8 cellular contexts compared by ENCODE assay signal in the genomic region with DNA sequence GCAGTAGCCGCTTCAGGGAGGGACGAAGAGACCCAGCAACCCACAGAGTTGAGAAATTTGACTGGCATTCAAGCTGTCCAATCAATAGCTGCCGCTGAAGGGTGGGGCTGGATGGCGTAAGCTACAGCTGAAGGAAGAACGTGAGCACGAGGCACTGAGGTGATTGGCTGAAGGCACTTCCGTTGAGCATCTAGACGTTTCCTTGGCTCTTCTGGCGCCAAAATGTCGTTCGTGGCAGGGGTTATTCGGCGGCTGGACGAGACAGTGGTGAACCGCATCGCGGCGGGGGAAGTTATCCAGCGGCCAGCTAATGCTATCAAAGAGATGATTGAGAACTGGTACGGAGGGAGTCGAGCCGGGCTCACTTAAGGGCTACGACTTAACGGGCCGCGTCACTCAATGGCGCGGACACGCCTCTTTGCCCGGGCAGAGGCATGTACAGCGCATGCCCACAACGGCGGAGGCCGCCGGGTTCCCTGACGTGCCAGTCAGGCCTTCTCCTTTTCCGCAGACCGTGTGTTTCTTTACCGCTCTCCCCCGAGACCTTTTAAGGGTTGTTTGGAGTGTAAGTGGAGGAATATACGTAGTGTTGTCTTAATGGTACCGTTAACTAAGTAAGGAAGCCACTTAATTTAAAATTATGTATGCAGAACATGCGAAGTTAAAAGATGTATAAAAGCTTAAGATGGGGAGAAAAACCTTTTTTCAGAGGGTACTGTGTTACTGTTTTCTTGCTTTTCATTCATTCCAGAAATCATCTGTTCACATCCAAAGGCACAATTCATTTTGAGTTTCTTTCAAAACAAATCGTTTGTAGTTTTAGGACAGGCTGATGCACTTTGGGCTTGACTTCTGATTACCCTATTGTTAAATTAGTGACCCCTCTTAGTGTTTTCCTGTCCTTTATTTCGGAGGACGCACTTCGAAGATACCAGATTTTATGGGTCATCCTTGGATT. TPM values are rescaled to one million over a fixed set of nuclear protein-coding genes. Genes with fewer than 3 reads are reported as not detected.
DNase-seq lines count a peak whose midpoint lies in the region; ATAC-seq and TF ChIP-seq lines count a peak whose summit lies in the region.

A gene (plus strand): TSS at position 193 of the 958 bp plus-strand sequence. CDS start 30 bp downstream, at position 223.

- no peak for TF ChIP-seq CTCF in fibroblast of lung (conservative IDR thresholded peaks at IDR 0.05 in 1 of 2, IDR thresholded peaks at IDR 0.05 in 1 of 2; ENCODE audit: low read depth in 1 of 2, low read length in 2 of 2)

- H3K27me3 ChIP-seq in CD4-positive, alpha-beta memory T cell (ENCODE audit: insufficient read depth, low read length), result no peaks in the 10 kb centered on the region
- H3K27me3 ChIP-seq in fibroblast of lung (ENCODE audit: control insufficient read depth, insufficient read depth, low read length) (no peaks in the 10 kb centered on the region), stomach smooth muscle (ENCODE audit: control insufficient read depth in 1 of 2, insufficient read depth in 2 of 2, low read length in 2 of 2) (no peaks in the 10 kb centered on the region)

- no peaks in the 10 kb centered on the region for H3K9me3 ChIP-seq in CD4-positive, alpha-beta memory T cell (ENCODE audit: control insufficient read depth in 1 of 2, low read length in 2 of 2)
- H3K9me3 ChIP-seq in fibroblast of lung (ENCODE audit: control insufficient read depth, insufficient read depth, low read depth, low read length) (no peaks in the 10 kb centered on the region), stomach smooth muscle (ENCODE audit: control insufficient read depth in 2 of 2, low read length in 2 of 2) (no peaks in the 10 kb centered on the region)

- peak in 4 of 5 donors; percentile 94 to 96 (median 96) for DNase-seq in CD4-positive, alpha-beta memory T cell
- DNase-seq in HuH-7.5 (ENCODE audit: low spot score), result peak; percentile 79
- peak; percentile 92 for DNase-seq in activated T-cell treated with anti-CD3 and anti-CD28 coated beads for 1 hour (ENCODE audit: low read depth)
- peak; percentile 100 for DNase-seq in fibroblast of lung (ENCODE audit: low read depth in 2 of 2)
- DNase-seq in natural killer cell treated with Interleukin-12 subunit alpha and Interleukin-12 subunit beta and Interleukin-15 and Interleukin-18, amount 100 ng/mL, for 72 hours (ENCODE audit: low spot score), result peak; percentile 94
- no peak for DNase-seq in SIG-M5 (lab: John Stamatoyannopoulos, UW)

- H3K4me3 Mint-ChIP-seq in CD4-positive, alpha-beta memory T cell, result no peak within 1 kb of the TSS
- no peak within 1 kb of the TSS for H3K4me3 Mint-ChIP-seq in natural killer cell treated with Interleukin-12 subunit alpha and Interleukin-12 subunit beta and Interleukin-15 and Interleukin-18, amount 100 ng/mL, for 72 hours

- H3K4me3 ChIP-seq in CD4-positive, alpha-beta memory T cell (ENCODE audit: low read length in 2 of 2), result peak within 1 kb of the TSS; percentile 64 to 97
- H3K4me3 ChIP-seq in fibroblast of lung (replicated peaks in 1 of 4; ENCODE audit: control extremely low read depth in 1 of 4, insufficient read depth in 1 of 4, low read depth in 3 of 4, low read length in 4 of 4) (peak within 1 kb of the TSS; percentile 57 to 95 (median 82)), stomach smooth muscle (ENCODE audit: low read length in 2 of 2) (peak within 1 kb of the TSS; percentile 84 to 96)

- H3K4me1 ChIP-seq in CD4-positive, alpha-beta memory T cell (ENCODE audit: insufficient read depth, low read length), result peaks cover 45% of the 10 kb centered on the region
- H3K4me1 ChIP-seq in fibroblast of lung (ENCODE audit: control insufficient read depth, extremely low read depth, insufficient read depth, low read length) (peaks cover 5% of the 10 kb centered on the region), stomach smooth muscle (ENCODE audit: control insufficient read depth, insufficient read depth, low read length) (peaks cover 29% of the 10 kb centered on the region)

- CTCF ChIA-PET in CD4-positive, alpha-beta memory T cell (lab: Charles Lee; ENCODE audit: partially characterized antibody), result interaction anchor here (0.6 to 6.6 kb wide), 12 partner anchors 20 to 267 kb away, joined by 3 to 54 read pairs (median 6); no protein-coding TSS in a partner anchor

- H4K20me1 ChIP-seq in fibroblast of lung (ENCODE audit: control insufficient read depth, extremely low read depth, insufficient read depth, low read length), result peaks cover 3% of the 10 kb centered on the region

- H3K4me2 ChIP-seq in fibroblast of lung (ENCODE audit: extremely low read depth, insufficient read depth, low read length), result peak within 1 kb of the TSS; percentile 89

- peak; percentile 93 for ATAC-seq in GM21515 (IDR thresholded peaks at IDR 0.05; ENCODE audit: unreplicated experiment)
- peak; percentile 93 to 95 for ATAC-seq in natural killer cell treated with Interleukin-12 subunit alpha and Interleukin-12 subunit beta and Interleukin-15 and Interleukin-18, amount 100 ng/mL, for 72 hours

- H2AFZ ChIP-seq in fibroblast of lung (ENCODE audit: low read length), result peak within 1 kb of the TSS; percentile 75

- peak within 1 kb of the TSS; percentile 95 for H3K27ac ChIP-seq in CD4-positive, alpha-beta memory T cell (ENCODE audit: low read depth, low read length)
- H3K27ac ChIP-seq in fibroblast of lung (ENCODE audit: insufficient read depth, low read length), result peak within 1 kb of the TSS; percentile 97
- H3K27ac ChIP-seq in stomach smooth muscle (ENCODE audit: low read length), result peak within 1 kb of the TSS; percentile 99

- no peaks in the 10 kb centered on the region for H3K9me3 Mint-ChIP-seq in CD4-positive, alpha-beta memory T cell
- H3K9me3 Mint-ChIP-seq in natural killer cell treated with Interleukin-12 subunit alpha and Interleukin-12 subunit beta and Interleukin-15 and Interleukin-18, amount 100 ng/mL, for 72 hours, result no peaks in the 10 kb centered on the region

- intact Hi-C loops in CD4-positive, alpha-beta memory T cell (cut with micrococcal nuclease), result loop anchor here (1.0 to 2.0 kb wide), 4 partner anchors 23 to 81 kb away; no protein-coding TSS in a partner anchor

- peaks cover 28 to 30% of the 10 kb centered on the region in 2 donors for H3K36me3 Mint-ChIP-seq in CD4-positive, alpha-beta memory T cell
- peaks cover 33% of the 10 kb centered on the region for H3K36me3 Mint-ChIP-seq in natural killer cell treated with Interleukin-12 subunit alpha and Interleukin-12 subunit beta and Interleukin-15 and Interleukin-18, amount 100 ng/mL, for 72 hours

- H3K27me3 Mint-ChIP-seq in CD4-positive, alpha-beta memory T cell, result no peaks in the 10 kb centered on the region
- H3K27me3 Mint-ChIP-seq in natural killer cell treated with Interleukin-12 subunit alpha and Interleukin-12 subunit beta and Interleukin-15 and Interleukin-18, amount 100 ng/mL, for 72 hours, result no peaks in the 10 kb centered on the region

- peaks cover 25 to 38% (median 33%) of the 10 kb centered on the region in 4 donors for H3K4me1 Mint-ChIP-seq in CD4-positive, alpha-beta memory T cell
- H3K4me1 Mint-ChIP-seq in natural killer cell treated with Interleukin-12 subunit alpha and Interleukin-12 subunit beta and Interleukin-15 and Interleukin-18, amount 100 ng/mL, for 72 hours (ENCODE audit: low read depth in 2 of 2), result peaks cover 27 to 29% of the 10 kb centered on the region in 2 donors

- peaks cover 20% of the 10 kb centered on the region for H3K36me3 ChIP-seq in CD4-positive, alpha-beta memory T cell (ENCODE audit: insufficient read depth, low read length)
- H3K36me3 ChIP-seq in fibroblast of lung (ENCODE audit: control insufficient read depth, insufficient read depth, low read length) (peaks cover 2% of the 10 kb centered on the region), stomach smooth muscle (ENCODE audit: control insufficient read depth in 2 of 2, insufficient read depth in 2 of 2, low read length in 2 of 2) (peaks cover 3 to 18% of the 10 kb centered on the region in 2 donors)

- peaks cover 40% of the 10 kb centered on the region for H3K79me2 ChIP-seq in fibroblast of lung (ENCODE audit: control insufficient read depth, insufficient read depth, low read length)

- H3K27ac Mint-ChIP-seq in CD4-positive, alpha-beta memory T cell, result no peak within 1 kb of the TSS
- no peak within 1 kb of the TSS for H3K27ac Mint-ChIP-seq in natural killer cell treated with Interleukin-12 subunit alpha and Interleukin-12 subunit beta and Interleukin-15 and Interleukin-18, amount 100 ng/mL, for 72 hours

- POLR2A ChIA-PET in CD4-positive, alpha-beta memory T cell (lab: Charles Lee; ENCODE audit: partially characterized antibody), result interaction anchor here (0.8 to 6.6 kb wide), 31 partner anchors 10 to 1143 kb away, joined by 3 to 74 read pairs (median 5); a partner anchor contains a TSS

- H3K9ac ChIP-seq in fibroblast of lung (ENCODE audit: insufficient read depth, low read length), result peak within 1 kb of the TSS; percentile 95
- peak within 1 kb of the TSS; percentile 98 to 99 for H3K9ac ChIP-seq in stomach smooth muscle (ENCODE audit: low read length in 2 of 2)

RNA-seq across cellular contexts. Expression of the gene that starts here (rescaled TPM):
- 10 to 100 TPM; 30.3 to 33.8 TPM for total RNA-seq in CD4-positive, alpha-beta memory T cell
- polyA plus RNA-seq in CD4-positive, alpha-beta memory T cell, result 10 to 100 TPM; 15.6 to 18.9 TPM
- total RNA-seq in fibroblast of lung, result 57.8 and 62.3 TPM in 2 replicates
- 34.4 and 47.2 TPM in 2 replicates for polyA plus RNA-seq in fibroblast of lung
- polyA plus RNA-seq in fibroblast of lung (2012), result 24.4 and 31.3 TPM in 2 replicates
- polyA minus RNA-seq in fibroblast of lung (ENCODE audit: low replicate concordance), result 28.7 and 64.9 TPM in 2 replicates
- total RNA-seq in natural killer cell treated with Interleukin-12 subunit alpha and Interleukin-12 subunit beta and Interleukin-15 and Interleukin-18, amount 100 ng/mL, for 72 hours, result 10 to 100 TPM; 52.8 to 69.5 TPM
